Comparison of ENCODE assay signal across 2 cellular contexts in genomic region chr10:107139237-107139636, GRCh38.
TF ChIP-seq lines count a peak whose summit lies in the region.

No MANE protein-coding gene starts in this region.

TF ChIP-seq in GM23338, 12 proteins besides CTCF, POLR2A, EP300 and RAD21:
- no peak for TF ChIP-seq ETS1 (IDR thresholded peaks at IDR 0.05)
- TF ChIP-seq EZH2 (IDR thresholded peaks at IDR 0.05; ENCODE audit: low read depth, unreplicated experiment): no peak
- TF ChIP-seq REST (IDR thresholded peaks at IDR 0.05; ENCODE audit: unreplicated experiment): no peak
- TF ChIP-seq EZH2phosphoT487 (IDR thresholded peaks at IDR 0.05; ENCODE audit: unreplicated experiment): no peak
- no peak for TF ChIP-seq POLR2AphosphoS5 (IDR thresholded peaks at IDR 0.05; ENCODE audit: low read depth)
- TF ChIP-seq NANOG (IDR thresholded peaks at IDR 0.05; ENCODE audit: borderline replicate concordance): no peak
- TF ChIP-seq ZNF331 (CRISPR knock-in tag; IDR thresholded peaks at IDR 0.05; ENCODE audit: low read depth): no peak
- no peak for TF ChIP-seq JUNB (IDR thresholded peaks at IDR 0.05; ENCODE audit: unreplicated experiment)
- no peak for TF ChIP-seq ZNF114 (CRISPR knock-in tag; IDR thresholded peaks at IDR 0.05)
- TF ChIP-seq CREB1 (CRISPR knock-in tag; IDR thresholded peaks at IDR 0.05; ENCODE audit: low read depth): no peak
- no peak for TF ChIP-seq ZNF462 (CRISPR knock-in tag; IDR thresholded peaks at IDR 0.05)
- no peak for TF ChIP-seq STAT1 (IDR thresholded peaks at IDR 0.05; ENCODE audit: unreplicated experiment)

TF ChIP-seq in K562, 482 proteins besides CTCF, POLR2A, EP300 and RAD21 (continued from another document):
- TF ChIP-seq ETS1 (conservative IDR thresholded peaks at IDR 0.05; ENCODE audit: control insufficient read depth, low read depth, low read length): no peak
- TF ChIP-seq ZNF347 (CRISPR knock-in tag; IDR thresholded peaks at IDR 0.05; ENCODE audit: low read depth): no peak
- TF ChIP-seq PKNOX1 (IDR thresholded peaks at IDR 0.05): no peak
- TF ChIP-seq GTF2E2 (tag; IDR thresholded peaks at IDR 0.05): no peak
- TF ChIP-seq SLC30A9 (CRISPR knock-in tag; IDR thresholded peaks at IDR 0.05): no peak
- TF ChIP-seq ZNF609 (CRISPR knock-in tag; IDR thresholded peaks at IDR 0.05; ENCODE audit: borderline replicate concordance): no peak
- TF ChIP-seq NRF1 (conservative IDR thresholded peaks at IDR 0.05 in 1 of 2, IDR thresholded peaks at IDR 0.05 in 1 of 2): no peak
- TF ChIP-seq CREB3 (tag; conservative IDR thresholded peaks at IDR 0.05; ENCODE audit: low read depth): no peak
- TF ChIP-seq SMAD1 (IDR thresholded peaks at IDR 0.05; ENCODE audit: low read depth, low read length, partially characterized antibody): no peak
